17 cellular contexts compared by ENCODE assay signal in genomic region chr9:95073918-95074317, GRCh38.
DNase-seq lines count a peak whose midpoint lies in the region; ATAC-seq, FAIRE-seq and TF ChIP-seq lines count a peak whose summit lies in the region.
"Had no signal": no experiment of that assay in that cellular context is flagged by ENCODE, and none has a peak within 500 bp of the region (broad histone marks: within the 10 kb centered on the region; RNA-seq: fewer than 3 reads in every experiment).

No MANE protein-coding gene starts in this region.

- 72 to 76% methylated on average over 5 of the region's 5 CpGs for WGBS in pancreas, 2 donors
- WGBS in lower leg skin, 2 donors, result 89% methylated on average over 5 of the region's 5 CpGs

- H3K4me3 Mint-ChIP-seq in activated CD4-positive, alpha-beta T cell treated with anti-CD3 and anti-CD28 coated beads, Interleukin-2, amount 10 ng/mL, durations not matched to agents 7 days and 5 days, result no peak overlapping the region
- H3K4me3 Mint-ChIP-seq: CD8-positive, alpha-beta memory T cell had no signal

- no peak overlapping the region for H3K27ac Mint-ChIP-seq in activated CD4-positive, alpha-beta T cell treated with anti-CD3 and anti-CD28 coated beads, Interleukin-2, amount 10 ng/mL, durations not matched to agents 7 days and 5 days

- H3K36me3 Mint-ChIP-seq in activated CD4-positive, alpha-beta T cell treated with anti-CD3 and anti-CD28 coated beads, Interleukin-2, amount 10 ng/mL, durations not matched to agents 7 days and 5 days (ENCODE audit: low read depth), result no peaks in the 10 kb centered on the region

- H4K20me1 ChIP-seq in OCI-LY1 (ENCODE audit: insufficient read depth, low read length), result no peaks in the 10 kb centered on the region

- no peaks in the 10 kb centered on the region for H3K36me3 ChIP-seq in OCI-LY1 (ENCODE audit: insufficient read depth, low read length)
- peaks cover 0 to 42% (median 5%) of the 10 kb centered on the region in 3 donors for H3K36me3 ChIP-seq in pancreas
- H3K36me3 ChIP-seq in tibial artery, result peaks cover 18 to 25% (median 23%) of the 10 kb centered on the region in 3 donors
- H3K36me3 ChIP-seq: adrenal gland had no signal

- no peak for DNase-seq in coronary artery (ENCODE audit: low spot score)
- DNase-seq in pancreas, result peak in 1 of 6 donors; percentile 16
- DNase-seq in tibial artery, result peak in 1 of 2 donors; percentile 18
- DNase-seq in activated CD4-positive, alpha-beta T cell treated with anti-CD3 and anti-CD28 coated beads, Interleukin-2, amount 10 ng/mL, durations not matched to agents 7 days and 5 days, result no peak
- DNase-seq in lower leg skin (ENCODE audit: low spot score in 2 of 2), result no peak
- DNase-seq: CD8-positive, alpha-beta memory T cell; central memory CD4-positive, alpha-beta T cell; glutamatergic neuron; Karpas-422; NCI-H187 treated with DMSO at 0.1 percent for 48 hours; NCI-H345; PC-3; SJCRH30 had no signal

- no peaks in the 10 kb centered on the region for H3K79me2 ChIP-seq in OCI-LY1 (ENCODE audit: insufficient read depth, low read length)

- H3K27me3 ChIP-seq in OCI-LY1 (ENCODE audit: insufficient read depth, low read length) (no peaks in the 10 kb centered on the region), pancreas (no peaks in the 10 kb centered on the region), tibial artery (no peaks in the 10 kb centered on the region)
- H3K27me3 ChIP-seq: adrenal gland, SJCRH30 had no signal

- no peaks in the 10 kb centered on the region for H3F3A ChIP-seq in OCI-LY1 (ENCODE audit: insufficient read depth, low read length)

- TF ChIP-seq CTCF in OCI-LY1 (IDR thresholded peaks at IDR 0.05; ENCODE audit: low read length) (no peak), coronary artery (IDR thresholded peaks at IDR 0.05) (no peak), pancreas (IDR thresholded peaks at IDR 0.05) (no peak), tibial artery (IDR thresholded peaks at IDR 0.05) (no peak), lower leg skin (IDR thresholded peaks at IDR 0.05) (no peak)

- no peaks in the 10 kb centered on the region for H3K27me3 Mint-ChIP-seq in activated CD4-positive, alpha-beta T cell treated with anti-CD3 and anti-CD28 coated beads, Interleukin-2, amount 10 ng/mL, durations not matched to agents 7 days and 5 days
- H3K27me3 Mint-ChIP-seq: CD8-positive, alpha-beta memory T cell had no signal

- POLR2A ChIA-PET in activated CD4-positive, alpha-beta T cell treated with anti-CD3 and anti-CD28 coated beads, Interleukin-2, amount 10 ng/mL, durations not matched to agents 7 days and 5 days (lab: Charles Lee), result no interaction called here

- no peaks in the 10 kb centered on the region for H3K9me2 ChIP-seq in OCI-LY1 (ENCODE audit: low read depth, low read length)

- H3K9me3 Mint-ChIP-seq in activated CD4-positive, alpha-beta T cell treated with anti-CD3 and anti-CD28 coated beads, Interleukin-2, amount 10 ng/mL, durations not matched to agents 7 days and 5 days, result no peaks in the 10 kb centered on the region
- H3K9me3 Mint-ChIP-seq: CD8-positive, alpha-beta memory T cell had no signal

- no peaks in the 10 kb centered on the region for H3K4me1 Mint-ChIP-seq in activated CD4-positive, alpha-beta T cell treated with anti-CD3 and anti-CD28 coated beads, Interleukin-2, amount 10 ng/mL, durations not matched to agents 7 days and 5 days
- H3K4me1 Mint-ChIP-seq: CD8-positive, alpha-beta memory T cell had no signal

- H3K9me3 ChIP-seq in OCI-LY1 (ENCODE audit: low read length), result no peaks in the 10 kb centered on the region
- H3K9me3 ChIP-seq in pancreas, result no peaks in the 10 kb centered on the region
- no peaks in the 10 kb centered on the region for H3K9me3 ChIP-seq in tibial artery
- H3K9me3 ChIP-seq: adrenal gland, SJCRH30 had no signal

- intact Hi-C loops in pancreas (cut with DNase I) (no loop called here), tibial artery (cut with DNase I; ENCODE audit: low total_unique reads) (no loop called here), lower leg skin (cut with DNase I; ENCODE audit: low total_unique reads) (no loop called here)

- H2AFZ ChIP-seq in OCI-LY1 (ENCODE audit: low read length), result no peak overlapping the region

- H3K4me2 ChIP-seq in OCI-LY1 (ENCODE audit: low read length), result no peak overlapping the region; the same call in 1 of the 2 replicates

- ATAC-seq in pancreas, result peak in 1 of 4 donors; percentile 5
- no peak for ATAC-seq in HG02973 (IDR thresholded peaks at IDR 0.05; ENCODE audit: unreplicated experiment)
- ATAC-seq: PC-3 had no signal

- CTCF ChIA-PET in activated CD4-positive, alpha-beta T cell treated with anti-CD3 and anti-CD28 coated beads, Interleukin-2, amount 10 ng/mL, durations not matched to agents 7 days and 5 days (lab: Charles Lee), result no interaction called here

- FAIRE-seq in pancreas (lab: Jason Lieb, UNC), result no peak
- FAIRE-seq: H54 had no signal

- no peak overlapping the region for H3K9ac ChIP-seq in OCI-LY1 (ENCODE audit: low read length)

- H3K4me1 ChIP-seq in OCI-LY1 (ENCODE audit: insufficient read depth, low read length, severe bottlenecking) (peaks cover 14% of the 10 kb centered on the region), pancreas (peaks cover 55 to 82% (median 60%) of the 10 kb centered on the region in 3 donors), tibial artery (peaks cover 0 to 100% (median 84%) of the 10 kb centered on the region in 4 donors)

- H3K4me3 ChIP-seq in OCI-LY1 (ENCODE audit: low read depth, low read length, poor library complexity, severe bottlenecking) (no peak overlapping the region), coronary artery (peak overlapping the region; percentile 41), pancreas (no peak overlapping the region), tibial artery (no peak overlapping the region), lower leg skin (ENCODE audit: low read depth, poor library complexity, severe bottlenecking) (no peak overlapping the region)
- H3K4me3 ChIP-seq: adrenal gland, SJCRH30 had no signal

- H3K27ac ChIP-seq in OCI-LY1 (ENCODE audit: low read depth, low read length, poor library complexity, severe bottlenecking) (peak overlapping the region; percentile 68), coronary artery (peak overlapping the region; percentile 74 to 75), pancreas (peak overlapping the region; percentile 17 to 48 (median 37)), tibial artery (peak overlapping the region; percentile 69 to 93)
- H3K27ac ChIP-seq: SJCRH30 had no signal

- TF ChIP-seq POLR2A in lower leg skin (IDR thresholded peaks at IDR 0.05), result no peak
